Comparison of ENCODE assay signal across 22 cellular contexts in the genomic region with DNA sequence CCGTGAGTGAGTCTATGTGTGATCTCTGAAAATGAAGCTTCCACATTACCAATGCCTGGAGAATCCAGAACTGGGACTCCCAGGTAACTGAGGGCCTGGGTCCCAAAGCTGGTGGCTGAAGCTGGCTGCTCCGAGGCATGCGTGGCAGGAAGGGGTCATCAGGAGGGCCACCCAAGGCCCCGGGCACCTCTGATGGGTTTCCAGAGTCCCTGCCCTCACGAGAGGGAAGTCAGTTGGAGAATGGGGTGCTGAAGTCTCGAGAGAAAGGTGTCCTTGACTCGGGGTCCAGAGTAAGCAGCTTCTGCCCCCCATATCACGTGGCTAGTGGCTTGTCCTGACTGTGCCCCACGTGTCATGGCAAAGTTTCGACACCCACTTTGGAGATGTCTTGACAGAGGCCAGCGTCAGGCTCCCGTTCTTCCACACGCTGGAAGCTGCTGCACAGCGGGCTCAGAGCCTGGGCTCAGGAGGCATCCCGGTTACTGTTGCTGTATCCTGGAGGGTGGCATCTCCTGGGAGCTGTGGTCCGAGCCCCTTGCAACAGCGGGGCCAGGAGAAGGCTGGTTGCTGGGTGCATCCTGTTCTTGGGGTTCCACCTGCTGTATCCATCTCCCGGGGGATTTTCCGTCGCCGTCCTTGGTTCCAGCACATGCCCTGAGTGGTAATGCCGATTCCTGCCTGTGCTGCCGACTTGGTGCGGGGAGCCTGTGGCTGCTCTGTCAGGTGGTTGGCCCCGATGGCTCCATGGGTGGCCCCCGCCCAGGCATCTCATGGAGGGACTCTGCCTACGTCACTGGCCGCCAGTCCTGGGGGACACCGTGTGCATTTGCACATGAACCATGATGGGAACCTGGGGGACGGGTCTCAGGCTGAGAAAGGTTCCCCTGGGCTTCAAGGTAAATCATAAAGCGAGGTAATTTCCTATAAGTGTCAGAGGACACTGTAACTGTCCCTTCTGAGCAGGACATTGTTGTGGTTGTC.
"Had no signal": no experiment of that assay in that cellular context is flagged by ENCODE, and none has a peak within 500 bp of the region (broad histone marks: within the 10 kb centered on the region; RNA-seq: fewer than 3 reads in every experiment).

No MANE protein-coding gene starts in this region.

- H3K9me3 ChIP-seq: ascending aorta, testis, transverse colon, uterus had no signal

- H3K27me3 ChIP-seq: ascending aorta, cardiac muscle cell, testis, uterus had no signal

- DNase-seq: activated CD4-positive, alpha-beta T cell treated with anti-CD3 and anti-CD28 coated beads for 1 hour; activated CD4-positive, alpha-beta T cell treated with anti-CD3 and anti-CD28 coated beads, Interleukin-2, amount 10 ng/mL, durations not matched to agents 7 days and 5 days; activated CD8-positive, alpha-beta T cell treated with anti-CD3 and anti-CD28 coated beads for 36 hours; activated naive CD4-positive, alpha-beta T cell; activated T-cell treated with anti-CD3 and anti-CD28 coated beads, Interleukin-2, amount 50 U/mL, for 4 hours; cerebellar nuclear complex; effector memory CD4-positive, alpha-beta T cell; mesenchymal stem cell; natural killer cell; stimulated activated naive CD8-positive, alpha-beta T cell treated with anti-CD3 and anti-CD28 coated beads, Interleukin-15, Interleukin-2, amounts not matched to agents 100 U/mL and 50 U/mL, for 24 hours; T-helper 17 cell; T1000; testis; transverse colon; uterus had no signal

- ATAC-seq: activated CD8-positive, alpha-beta T cell treated with anti-CD3 and anti-CD28 coated beads for 36 hours; activated T-cell treated with anti-CD3 and anti-CD28 coated beads, Interleukin-2, amount 50 U/mL, for 4 hours; activated T-helper 17 cell treated with anti-CD3 and anti-CD28 coated beads, Interleukin-2, amount 50 U/mL, for 72 hours; natural killer cell; SK-N-SH treated with all-trans-retinoic acid at 6 μM for 48 hours; stimulated activated naive CD8-positive, alpha-beta T cell treated with anti-CD3 and anti-CD28 coated beads, Interleukin-15, Interleukin-2, amounts not matched to agents 100 U/mL and 50 U/mL, for 24 hours; T-helper 17 cell; WTC11 had no signal

- H3K27ac ChIP-seq: ascending aorta, cardiac muscle cell, coronary artery, dorsolateral prefrontal cortex, testis, transverse colon, uterus had no signal

- H3K36me3 ChIP-seq: ascending aorta, cardiac muscle cell, transverse colon, uterus had no signal

- H3K4me3 ChIP-seq: ascending aorta, cardiac muscle cell, coronary artery, dorsolateral prefrontal cortex, testis, transverse colon, uterus had no signal

- H3K4me1 ChIP-seq: ascending aorta, testis, transverse colon, uterus had no signal
